Comparison of ENCODE assay signal across 7 cellular contexts in the genomic region with DNA sequence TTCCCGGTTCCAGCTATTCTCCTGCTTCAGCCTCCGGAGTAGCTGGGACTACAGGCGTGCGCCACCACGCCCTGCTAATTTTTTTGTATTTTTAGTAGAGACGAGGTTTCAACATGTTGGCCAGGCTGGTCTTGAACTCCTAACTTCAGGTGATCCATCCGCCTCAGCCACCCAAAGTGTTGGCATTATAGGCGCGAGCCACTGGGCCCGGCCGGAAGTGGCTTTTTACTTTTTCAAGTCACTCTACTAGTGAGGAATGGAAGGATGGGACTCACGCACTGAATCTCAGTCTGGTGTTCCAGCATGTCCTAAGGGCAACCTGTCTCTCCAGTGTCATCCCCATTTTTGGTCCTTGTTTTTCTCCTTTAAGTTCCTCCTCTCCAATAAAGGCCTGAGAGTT. TPM values are rescaled to one million over a fixed set of nuclear protein-coding genes. Genes with fewer than 3 reads are reported as not detected.
A peak's percentile ranks its signal among the peaks of the same experiment; 100 is the strongest.
DNase-seq lines count a peak whose midpoint lies in the region; ATAC-seq and TF ChIP-seq lines count a peak whose summit lies in the region.
"Not testable (repeated sequence)": the region's sequence is repeated elsewhere in the genome, so short reads cannot be mapped to it uniquely, and the experiment has no call there.

No MANE protein-coding gene starts in this region.

- not testable (repeated sequence) for H2BK12ac ChIP-seq in mesenchymal stem cell (ENCODE audit: low read length in 2 of 2); trophoblast cell (ENCODE audit: low read length)

- H2AFZ ChIP-seq in DND-41 (ENCODE audit: low read depth, low read length): peak overlapping the region; percentile 69
- peak overlapping the region; percentile 49 for H2AFZ ChIP-seq in mesenchymal stem cell (ENCODE audit: low read depth, low read length)
- H2AFZ ChIP-seq in trophoblast cell (ENCODE audit: insufficient read depth, low read length, poor library complexity): not testable (repeated sequence)

- H3K27ac ChIP-seq in DND-41 (ENCODE audit: low read length); mesenchymal stem cell (ENCODE audit: low read length, poor library complexity, severe bottlenecking); trophoblast cell (ENCODE audit: low read depth, low read length): not testable (repeated sequence)
- peak overlapping the region; percentile 63 for H3K27ac ChIP-seq in RWPE1
- peak overlapping the region in 3 of 4 donors; percentile 56 to 98 (median 96) for H3K27ac ChIP-seq in esophagus squamous epithelium
- peak overlapping the region in 3 of 4 donors; percentile 64 to 73 (median 67) for H3K27ac ChIP-seq in transverse colon

- ATAC-seq in DND-41 (ENCODE audit: insufficient read depth, low read depth): not testable (repeated sequence)

- not testable (repeated sequence) for H3K4ac ChIP-seq in mesenchymal stem cell (ENCODE audit: low read depth in 1 of 2, low read length in 2 of 2); trophoblast cell (ENCODE audit: low read depth, low read length)

- H3K9ac ChIP-seq in DND-41 (ENCODE audit: low read depth, low read length); mesenchymal stem cell (ENCODE audit: low read length); trophoblast cell (ENCODE audit: low read length): not testable (repeated sequence)
- peak overlapping the region; percentile 78 for H3K9ac ChIP-seq in adipocyte (ENCODE audit: low read length)

- not testable (repeated sequence) for TF ChIP-seq EP300 in transverse colon (IDR thresholded peaks at IDR 0.05; ENCODE audit: low read depth)

- WGBS in esophagus squamous epithelium, 2 donors: 89 to 92% methylated on average over 12 of the region's 12 CpGs
- 97% methylated on average over 12 of the region's 12 CpGs for WGBS in mesenchymal stem cell
- no CpG with 5 or more reads among the region's 12 CpGs for WGBS in trophoblast cell (ENCODE audit: extremely low coverage, insufficient coverage, insufficient read length)
- WGBS in transverse colon (ENCODE audit: low coverage in 1 of 2), 2 donors: 89 to 100% methylated on average over 1 to 12 of the region's 12 CpGs

- not testable (repeated sequence) for H3K27me3 ChIP-seq in DND-41 (ENCODE audit: insufficient read depth, low read length, poor library complexity); adipocyte (replicated peaks; ENCODE audit: control insufficient read depth, insufficient read depth, low read length); esophagus squamous epithelium; mesenchymal stem cell (ENCODE audit: control insufficient read depth in 1 of 2, insufficient read depth in 1 of 2, low read length in 2 of 2); trophoblast cell (ENCODE audit: insufficient read depth, low read length); transverse colon

- not testable (repeated sequence) for H3K23ac ChIP-seq in mesenchymal stem cell (ENCODE audit: low read length in 2 of 2); trophoblast cell (ENCODE audit: low read length)

- peak overlapping the region; percentile 95 for H4K8ac ChIP-seq in mesenchymal stem cell (ENCODE audit: low read length)
- peak overlapping the region; percentile 96 for H4K8ac ChIP-seq in trophoblast cell (ENCODE audit: low read depth, low read length)

- H3K18ac ChIP-seq in mesenchymal stem cell (ENCODE audit: low read depth in 1 of 2, low read length in 2 of 2); trophoblast cell (ENCODE audit: low read length): not testable (repeated sequence)

- H2BK120ac ChIP-seq in mesenchymal stem cell (ENCODE audit: low read depth, low read length); trophoblast cell (ENCODE audit: insufficient read depth, low read length, poor library complexity): not testable (repeated sequence)

- peak overlapping the region; percentile 95 for H4K12ac ChIP-seq in trophoblast cell (ENCODE audit: low read depth, low read length)

- H3K4me3 ChIP-seq in DND-41 (ENCODE audit: low read depth in 1 of 2, low read length in 2 of 2); adipocyte (ENCODE audit: low read length); esophagus squamous epithelium; mesenchymal stem cell (ENCODE audit: insufficient read depth in 1 of 2, low read depth in 1 of 2, low read length in 2 of 2); trophoblast cell (ENCODE audit: low read depth, low read length); transverse colon: not testable (repeated sequence)

- CTCF ChIA-PET in RWPE1 (lab: Yijun Ruan, JAX): interaction anchor here (0.6 to 4.3 kb wide), 9 partner anchors 8 to 385 kb away, joined by 3 to 86 read pairs (median 4); a partner anchor contains a TSS

- not testable (repeated sequence) for H4K20me1 ChIP-seq in DND-41 (ENCODE audit: insufficient read depth, low read length)

- not testable (repeated sequence) for H3K36me3 ChIP-seq in DND-41 (ENCODE audit: insufficient read depth, low read length); adipocyte (ENCODE audit: control insufficient read depth, insufficient read depth, low read length, severe bottlenecking); esophagus squamous epithelium; mesenchymal stem cell (ENCODE audit: control insufficient read depth in 1 of 2, insufficient read depth in 2 of 2, low read depth in 1 of 2, low read length in 2 of 2); trophoblast cell (ENCODE audit: control insufficient read depth in 1 of 2, insufficient read depth in 2 of 2, low read length in 2 of 2); transverse colon

- TF ChIP-seq POLR2A in esophagus squamous epithelium (IDR thresholded peaks at IDR 0.05); transverse colon (IDR thresholded peaks at IDR 0.05): not testable (repeated sequence)

- H3K4me1 ChIP-seq in DND-41 (ENCODE audit: insufficient read depth, low read length): peaks cover 35% of the 10 kb centered on the region
- peaks cover 11% of the 10 kb centered on the region for H3K4me1 ChIP-seq in adipocyte (ENCODE audit: control insufficient read depth, insufficient read depth, low read length)
- H3K4me1 ChIP-seq in esophagus squamous epithelium: peaks cover 26 to 66% (median 29%) of the 10 kb centered on the region in 3 donors
- not testable (repeated sequence) for H3K4me1 ChIP-seq in mesenchymal stem cell (ENCODE audit: control insufficient read depth, insufficient read depth, low read depth, low read length); trophoblast cell (ENCODE audit: control insufficient read depth in 1 of 2, insufficient read depth in 2 of 2, low read length in 2 of 2)
- peaks cover 0 to 22% (median 8%) of the 10 kb centered on the region in 4 donors for H3K4me1 ChIP-seq in transverse colon

- TF ChIP-seq CTCF in DND-41 (IDR thresholded peaks at IDR 0.05; ENCODE audit: borderline replicate concordance, extremely low read depth, low read length, poor library complexity, severe bottlenecking); RWPE1 (conservative IDR thresholded peaks at IDR 0.05; ENCODE audit: low read depth); esophagus squamous epithelium (IDR thresholded peaks at IDR 0.05); transverse colon (IDR thresholded peaks at IDR 0.05): not testable (repeated sequence)

- H3K4me2 ChIP-seq in DND-41 (ENCODE audit: insufficient read depth, low read length); mesenchymal stem cell (ENCODE audit: low read length, poor library complexity, severe bottlenecking); trophoblast cell (ENCODE audit: low read length): not testable (repeated sequence)

- not testable (repeated sequence) for H2BK5ac ChIP-seq in mesenchymal stem cell (ENCODE audit: low read depth, low read length, poor library complexity, severe bottlenecking); trophoblast cell (ENCODE audit: low read depth, low read length, poor library complexity)

- not testable (repeated sequence) for H3K79me1 ChIP-seq in mesenchymal stem cell (replicated peaks; ENCODE audit: low read length, poor library complexity, severe bottlenecking); trophoblast cell (ENCODE audit: low read length)

- POLR2A ChIA-PET in RWPE1 (lab: Yijun Ruan, JAX; ENCODE audit: low non-redundant PET): interaction anchor here (0.5 kb wide), 1 partner anchor 88 kb away, joined by 4 read pairs; no protein-coding TSS in a partner anchor

- not testable (repeated sequence) for H3K79me2 ChIP-seq in DND-41 (ENCODE audit: insufficient read depth, low read length); trophoblast cell (ENCODE audit: control insufficient read depth, insufficient read depth, low read length, poor library complexity)

- H3K9me3 ChIP-seq in DND-41 (ENCODE audit: insufficient read depth, low read length, severe bottlenecking); adipocyte (ENCODE audit: control insufficient read depth, low read length); esophagus squamous epithelium; mesenchymal stem cell (ENCODE audit: control insufficient read depth, low read length); trophoblast cell (ENCODE audit: insufficient read depth, low read depth, low read length); transverse colon: not testable (repeated sequence)

- in situ Hi-C loops in transverse colon (cut with MboI; ENCODE audit: low pct_ligation_motif_present in 1 of 4, low pct_unique_long_range_greater_than_20kb in 1 of 4, low sequenced_read_pairs in 3 of 4): loop anchor here in 3 of 4 donors (5.0 kb wide), 1 partner anchor 88 kb away; a partner anchor contains a TSS

- intact Hi-C loops in esophagus squamous epithelium (cut with DNase I): loop anchor here (2.0 kb wide), 1 partner anchor 88 kb away; a partner anchor contains a TSS
- intact Hi-C loops in transverse colon (cut with DNase I; ENCODE audit: low total_unique reads): not testable (repeated sequence)

- not testable (repeated sequence) for DNase-seq in DND-41; RWPE1 (ENCODE audit: low spot score); adipocyte (ENCODE audit: low read depth); esophagus squamous epithelium (lab: John Stamatoyannopoulos, UW); mesenchymal stem cell; trophoblast cell; transverse colon

- not testable (repeated sequence) for H4K91ac ChIP-seq in mesenchymal stem cell (ENCODE audit: low read length)
- peak overlapping the region; percentile 59 for H4K91ac ChIP-seq in trophoblast cell (ENCODE audit: low read depth, low read length)

- peak overlapping the region; percentile 18 for H2AK5ac ChIP-seq in mesenchymal stem cell (ENCODE audit: low read length, severe bottlenecking)
- not testable (repeated sequence) for H2AK5ac ChIP-seq in trophoblast cell (ENCODE audit: low read length)

- not testable (repeated sequence) for H2BK15ac ChIP-seq in mesenchymal stem cell (ENCODE audit: low read depth, poor library complexity, severe bottlenecking)

- H3K14ac ChIP-seq in mesenchymal stem cell (ENCODE audit: low read length in 2 of 2); trophoblast cell (ENCODE audit: low read length): not testable (repeated sequence)

RNA-seq across cellular contexts. Expression of a gene that starts 4.1 kb away (rescaled TPM):
- total RNA-seq in esophagus squamous epithelium: 10 to 100 TPM; 54.2 to 94.1 (median 61.5) TPM
- 8.4 TPM for polyA plus RNA-seq in mesenchymal stem cell (2013, experiment 1 of 2)
- 8.7 TPM for polyA plus RNA-seq in mesenchymal stem cell (2013, experiment 2 of 2)
- 11.4 and 12.1 TPM in 2 replicates for polyA plus RNA-seq in trophoblast cell (2013)
- 10 to 100 TPM in 1 of 4 donors, 1 to 10 TPM in 3; 6.7 to 29.5 (median 8.8) TPM for total RNA-seq in transverse colon
